Comparison of ENCODE assay signal across 19 cellular contexts in genomic region chr7:142717453-142717852, GRCh38. TPM values are rescaled to one million over a fixed set of nuclear protein-coding genes. Genes with fewer than 3 reads are reported as not detected.
DNase-seq lines count a peak whose midpoint lies in the region; ATAC-seq and TF ChIP-seq lines count a peak whose summit lies in the region.
"Had no signal": no experiment of that assay in that cellular context is flagged by ENCODE, and none has a peak within 500 bp of the region (broad histone marks: within the 10 kb centered on the region; RNA-seq: fewer than 3 reads in every experiment).

No MANE protein-coding gene starts in this region.

- no peaks in the 10 kb centered on the region for H3K36me3 ChIP-seq in CD4-positive, CD25-positive, alpha-beta regulatory T cell (ENCODE audit: control insufficient read depth, insufficient read depth, low read length)
- H3K36me3 ChIP-seq in MM.1S (replicated peaks; ENCODE audit: insufficient read depth, low read length): no peaks in the 10 kb centered on the region
- H3K36me3 ChIP-seq: uterus had no signal

- POLR2A ChIA-PET in activated CD4-positive, alpha-beta T cell treated with anti-CD3 and anti-CD28 coated beads for 36 hours (lab: Charles Lee): no interaction called here

- H3K4me1 ChIP-seq in CD4-positive, CD25-positive, alpha-beta regulatory T cell (ENCODE audit: control insufficient read depth, insufficient read depth, low read length, poor library complexity, severe bottlenecking): peaks cover 29% of the 10 kb centered on the region
- peaks cover 34% of the 10 kb centered on the region for H3K4me1 ChIP-seq in MM.1S (ENCODE audit: low read length)
- H3K4me1 ChIP-seq: uterus had no signal

- peak overlapping the region; percentile 25 for H3K27ac Mint-ChIP-seq in activated CD4-positive, alpha-beta T cell treated with anti-CD3 and anti-CD28 coated beads for 36 hours
- H3K27ac Mint-ChIP-seq in CD4-positive, CD25-positive, alpha-beta regulatory T cell: peak overlapping the region; percentile 56 to 94 (median 58)
- H3K27ac Mint-ChIP-seq in T-helper 1 cell treated with Interleukin-12 subunit alpha and Interleukin-12 subunit beta and Interleukin-4 antibody, amounts not matched to agents 30 μg/mL and 1 μg/mL, for 36 hours: peak overlapping the region; percentile 77
- peak overlapping the region; percentile 69 to 91 for H3K27ac Mint-ChIP-seq in effector memory CD8-positive, alpha-beta T cell
- H3K27ac Mint-ChIP-seq: brain, nephron progenitor cell had no signal

- H3K4me1 Mint-ChIP-seq in activated CD4-positive, alpha-beta T cell treated with anti-CD3 and anti-CD28 coated beads for 36 hours: peaks cover 43% of the 10 kb centered on the region
- peaks cover 5 to 76% (median 41%) of the 10 kb centered on the region in 4 donors for H3K4me1 Mint-ChIP-seq in CD4-positive, CD25-positive, alpha-beta regulatory T cell
- peaks cover 49% of the 10 kb centered on the region for H3K4me1 Mint-ChIP-seq in T-helper 1 cell treated with Interleukin-12 subunit alpha and Interleukin-12 subunit beta and Interleukin-4 antibody, amounts not matched to agents 30 μg/mL and 1 μg/mL, for 36 hours (ENCODE audit: low read depth)
- H3K4me1 Mint-ChIP-seq in effector memory CD8-positive, alpha-beta T cell (ENCODE audit: low read depth in 2 of 2): peaks cover 25 to 42% of the 10 kb centered on the region in 2 donors
- H3K4me1 Mint-ChIP-seq: brain, nephron progenitor cell had no signal

- H3K9ac ChIP-seq in MM.1S (ENCODE audit: low read length): no peak overlapping the region

- no peaks in the 10 kb centered on the region for H3K9me2 ChIP-seq in MM.1S (replicated peaks; ENCODE audit: insufficient read depth, low read length)

- ATAC-seq in activated CD4-positive, alpha-beta T cell treated with anti-CD3 and anti-CD28 coated beads for 36 hours: no peak
- peak; percentile 65 to 67 for ATAC-seq in CD4-positive, CD25-positive, alpha-beta regulatory T cell (ENCODE audit: low read depth in 2 of 2)
- peak; percentile 58 for ATAC-seq in effector memory CD8-positive, alpha-beta T cell (replicated peaks)

- no peaks in the 10 kb centered on the region for H3K36me3 Mint-ChIP-seq in activated CD4-positive, alpha-beta T cell treated with anti-CD3 and anti-CD28 coated beads for 36 hours (ENCODE audit: low read depth)
- no peaks in the 10 kb centered on the region for H3K36me3 Mint-ChIP-seq in CD4-positive, CD25-positive, alpha-beta regulatory T cell
- H3K36me3 Mint-ChIP-seq in T-helper 1 cell treated with Interleukin-12 subunit alpha and Interleukin-12 subunit beta and Interleukin-4 antibody, amounts not matched to agents 30 μg/mL and 1 μg/mL, for 36 hours (ENCODE audit: low read depth): no peaks in the 10 kb centered on the region
- no peaks in the 10 kb centered on the region for H3K36me3 Mint-ChIP-seq in effector memory CD8-positive, alpha-beta T cell (ENCODE audit: insufficient read depth)
- H3K36me3 Mint-ChIP-seq: brain had no signal

- no peaks in the 10 kb centered on the region for H3K9me3 Mint-ChIP-seq in activated CD4-positive, alpha-beta T cell treated with anti-CD3 and anti-CD28 coated beads for 36 hours (ENCODE audit: low read depth)
- no peaks in the 10 kb centered on the region for H3K9me3 Mint-ChIP-seq in CD4-positive, CD25-positive, alpha-beta regulatory T cell
- no peaks in the 10 kb centered on the region for H3K9me3 Mint-ChIP-seq in T-helper 1 cell treated with Interleukin-12 subunit alpha and Interleukin-12 subunit beta and Interleukin-4 antibody, amounts not matched to agents 30 μg/mL and 1 μg/mL, for 36 hours
- no peaks in the 10 kb centered on the region for H3K9me3 Mint-ChIP-seq in effector memory CD8-positive, alpha-beta T cell
- H3K9me3 Mint-ChIP-seq: nephron progenitor cell had no signal

- H3K4me3 Mint-ChIP-seq in activated CD4-positive, alpha-beta T cell treated with anti-CD3 and anti-CD28 coated beads for 36 hours: peak overlapping the region; percentile 50
- peak overlapping the region; percentile 76 to 92 (median 86) for H3K4me3 Mint-ChIP-seq in CD4-positive, CD25-positive, alpha-beta regulatory T cell
- H3K4me3 Mint-ChIP-seq in T-helper 1 cell treated with Interleukin-12 subunit alpha and Interleukin-12 subunit beta and Interleukin-4 antibody, amounts not matched to agents 30 μg/mL and 1 μg/mL, for 36 hours: peak overlapping the region; percentile 56
- peak overlapping the region; percentile 62 to 81 for H3K4me3 Mint-ChIP-seq in effector memory CD8-positive, alpha-beta T cell
- H3K4me3 Mint-ChIP-seq: brain, nephron progenitor cell had no signal

- CTCF ChIA-PET in activated CD4-positive, alpha-beta T cell treated with anti-CD3 and anti-CD28 coated beads for 36 hours (lab: Charles Lee): no interaction called here

- peak overlapping the region; percentile 60 for H3K27ac ChIP-seq in CD4-positive, CD25-positive, alpha-beta regulatory T cell (ENCODE audit: insufficient read depth, low read length, poor library complexity, severe bottlenecking)
- H3K27ac ChIP-seq in MM.1S (ENCODE audit: low read length): no peak overlapping the region
- H3K27ac ChIP-seq: uterus had no signal

- peaks cover 19% of the 10 kb centered on the region for H3F3A ChIP-seq in MM.1S (ENCODE audit: insufficient read depth, low read length)

- H3K79me2 ChIP-seq in MM.1S (ENCODE audit: low read length): no peaks in the 10 kb centered on the region

- H3K4me3 ChIP-seq in CD4-positive, CD25-positive, alpha-beta regulatory T cell (ENCODE audit: low read depth, low read length): peak overlapping the region; percentile 59
- H3K4me3 ChIP-seq in MM.1S (ENCODE audit: low read length): no peak overlapping the region
- H3K4me3 ChIP-seq: uterus had no signal

- no peak for TF ChIP-seq CTCF in MM.1S (IDR thresholded peaks at IDR 0.05; ENCODE audit: low read length)

- no peak overlapping the region for H3K4me2 ChIP-seq in MM.1S (ENCODE audit: low read depth, low read length)

- no peak overlapping the region for H2AFZ ChIP-seq in MM.1S (ENCODE audit: low read length)

- H3K27me3 ChIP-seq in CD4-positive, CD25-positive, alpha-beta regulatory T cell (ENCODE audit: control insufficient read depth, insufficient read depth, low read length): no peaks in the 10 kb centered on the region
- no peaks in the 10 kb centered on the region for H3K27me3 ChIP-seq in MM.1S (replicated peaks; ENCODE audit: insufficient read depth, low read length)
- H3K27me3 ChIP-seq: uterus had no signal

- no peaks in the 10 kb centered on the region for H3K9me3 ChIP-seq in CD4-positive, CD25-positive, alpha-beta regulatory T cell (ENCODE audit: control insufficient read depth in 2 of 2, low read length in 2 of 2)
- no peaks in the 10 kb centered on the region for H3K9me3 ChIP-seq in MM.1S (replicated peaks; ENCODE audit: insufficient read depth, low read length)
- H3K9me3 ChIP-seq: uterus had no signal

- no peak for DNase-seq in activated CD4-positive, alpha-beta T cell treated with anti-CD3 and anti-CD28 coated beads for 36 hours
- no peak for DNase-seq in activated CD4-positive, alpha-beta T cell treated with anti-CD3 and anti-CD28 coated beads for 48 hours
- DNase-seq in CD4-positive, CD25-positive, alpha-beta regulatory T cell: peak in 1 of 3 donors; percentile 70
- no peak for DNase-seq in effector memory CD8-positive, alpha-beta T cell
- DNase-seq in MM.1S: no peak
- DNase-seq in NCI-H748 treated with DMSO at 0.1 percent for 48 hours (lab: John Stamatoyannopoulos, UW): no peak
- no peak for DNase-seq in amniotic stem cell (lab: John Stamatoyannopoulos, UW)
- DNase-seq: DND-41, NCI-H1092 treated with DMSO at 0.1 percent for 48 hours, NCI-H2171, NCI-H774, nephron progenitor cell, SW 1271, uterus had no signal

- no peaks in the 10 kb centered on the region for H3K27me3 Mint-ChIP-seq in activated CD4-positive, alpha-beta T cell treated with anti-CD3 and anti-CD28 coated beads for 36 hours
- H3K27me3 Mint-ChIP-seq in CD4-positive, CD25-positive, alpha-beta regulatory T cell: no peaks in the 10 kb centered on the region
- H3K27me3 Mint-ChIP-seq in T-helper 1 cell treated with Interleukin-12 subunit alpha and Interleukin-12 subunit beta and Interleukin-4 antibody, amounts not matched to agents 30 μg/mL and 1 μg/mL, for 36 hours (ENCODE audit: low read depth): no peaks in the 10 kb centered on the region
- H3K27me3 Mint-ChIP-seq in effector memory CD8-positive, alpha-beta T cell: no peaks in the 10 kb centered on the region

- no peaks in the 10 kb centered on the region for H4K20me1 ChIP-seq in MM.1S (ENCODE audit: insufficient read depth, low read length)

- intact Hi-C loops in activated CD4-positive, alpha-beta T cell treated with anti-CD3 and anti-CD28 coated beads for 36 hours (cut with DNase I, micrococcal nuclease): loop anchor here in 1 of 2 experiments (5.0 kb wide), 1 partner anchor 180 kb away; no protein-coding TSS in a partner anchor

RNA-seq across cellular contexts. Expression of gene PRSS1, which starts 31.8 kb away (rescaled TPM):
- not detected for total RNA-seq in activated CD4-positive, alpha-beta T cell treated with anti-CD3 and anti-CD28 coated beads for 36 hours
- not detected for total RNA-seq in CD4-positive, CD25-positive, alpha-beta regulatory T cell
- polyA plus RNA-seq in CD4-positive, CD25-positive, alpha-beta regulatory T cell: under 1 TPM in 1 of 4 donors, not detected in 3; 0.49 TPM
- total RNA-seq: dermis microvascular lymphatic vessel endothelial cell, lung microvascular endothelial cell, RPMI7951 had no signal

RNA-seq across cellular contexts. Expression of gene PRSS2, which starts 53.3 kb away (rescaled TPM):
- not detected for total RNA-seq in activated CD4-positive, alpha-beta T cell treated with anti-CD3 and anti-CD28 coated beads for 36 hours
- 0.52 TPM for total RNA-seq in CD4-positive, CD25-positive, alpha-beta regulatory T cell
- polyA plus RNA-seq in CD4-positive, CD25-positive, alpha-beta regulatory T cell: 1 to 10 TPM; 1.5 to 3.2 (median 2.7) TPM
- total RNA-seq: dermis microvascular lymphatic vessel endothelial cell, lung microvascular endothelial cell, RPMI7951, uterus had no signal

Comparison
In these comparisons a context has a peak if more than half of its experiments do, and no peak if none do; other contexts are left out.
1. H3K27ac Mint-ChIP-seq: peak in every context shown above with its lines; median percentile 80 in effector memory CD8-positive, alpha-beta T cell; 77 in T-helper 1 cell treated with Interleukin-12 subunit alpha and Interleukin-12 subunit beta and Interleukin-4 antibody, amounts not matched to agents 30 μg/mL and 1 μg/mL, for 36 hours; 58 in CD4-positive, CD25-positive, alpha-beta regulatory T cell; 25 in activated CD4-positive, alpha-beta T cell treated with anti-CD3 and anti-CD28 coated beads for 36 hours.